Comparison of ENCODE assay signal across 1 cellular context in genomic region chr17:60193032-60193431, GRCh38. TPM values are rescaled to one million over a fixed set of nuclear protein-coding genes. Genes with fewer than 3 reads are reported as not detected.
"Had no signal": no experiment of that assay in that cellular context is flagged by ENCODE, and none has a peak within 500 bp of the region (broad histone marks: within the 10 kb centered on the region; RNA-seq: fewer than 3 reads in every experiment).

No MANE protein-coding gene starts in this region.

RNA-seq across cellular contexts. Expression of gene CA4, which starts 43.3 kb away (rescaled TPM):
- polyA plus RNA-seq: IMR-90 had no signal
